ENCODE assay signal across 27 cellular contexts in the genomic region with DNA sequence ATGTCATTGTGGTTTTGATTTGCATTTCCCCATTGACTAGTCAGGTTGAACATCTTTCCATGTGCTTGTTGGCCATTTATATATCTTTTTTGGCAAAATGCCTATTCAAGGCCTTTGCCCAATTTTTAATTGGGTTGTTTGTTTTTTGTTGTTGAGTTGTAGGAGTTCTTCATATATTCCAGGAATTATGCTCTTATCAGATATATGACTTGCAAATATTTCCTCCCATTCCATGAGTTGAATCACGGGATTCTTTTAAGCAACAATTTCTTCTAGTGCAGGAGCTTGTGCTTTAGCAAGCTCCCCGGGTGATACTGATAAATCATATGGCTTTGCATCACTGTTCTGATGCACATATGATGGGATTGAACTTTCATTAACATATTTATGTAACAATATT. TPM values are rescaled to one million over a fixed set of nuclear protein-coding genes. Genes with fewer than 3 reads are reported as not detected.
"Had no signal": no experiment of that assay in that cellular context is flagged by ENCODE, and none has a peak within 500 bp of the region (broad histone marks: within the 10 kb centered on the region; RNA-seq: fewer than 3 reads in every experiment).

No MANE protein-coding gene starts in this region.

- ATAC-seq: esophagus mucosa, gastroesophageal sphincter had no signal

- H3K4me3 Mint-ChIP-seq: activated naive CD4-positive, alpha-beta T cell treated with anti-CD3 and anti-CD28 coated beads for 36 hours; activated naive CD8-positive, alpha-beta T cell treated with anti-CD3 and anti-CD28 coated beads, Interleukin-2, amount 50 U/mL, for 24 hours; activated T-cell treated with anti-CD3 and anti-CD28 coated beads, Interleukin-2, amount 50 U/mL, for 24 hours; brain; natural killer cell treated with Interleukin-12 subunit alpha and Interleukin-12 subunit beta and Interleukin-15 and Interleukin-18, amount 100 ng/mL, for 72 hours; stimulated activated naive B cell treated with anti-CD40 and anti-IgM and Interleukin-4, amounts not matched to agents 10 μg/mL and 1 μg/mL and 100 μg/mL, for 72 hours had no signal

- H3K27ac Mint-ChIP-seq: brain; natural killer cell treated with Interleukin-12 subunit alpha and Interleukin-12 subunit beta and Interleukin-15 and Interleukin-18, amount 100 ng/mL, for 72 hours; progenitor cell of endocrine pancreas; stimulated activated naive B cell treated with anti-CD40 and anti-IgM and Interleukin-4, amounts not matched to agents 10 μg/mL and 1 μg/mL and 100 μg/mL, for 72 hours had no signal

- DNase-seq: activated CD4-positive, alpha-beta T cell treated with anti-CD3 and anti-CD28 coated beads for 1 hour; activated CD4-positive, alpha-beta T cell treated with anti-CD3 and anti-CD28 coated beads, Interleukin-2, amount 50 U/mL, for 4 hours; activated CD8-positive, alpha-beta memory T cell treated with anti-CD3 and anti-CD28 coated beads for 24 hours; activated CD8-positive, alpha-beta memory T cell treated with anti-CD3 and anti-CD28 coated beads, Interleukin-2, amount 50 U/mL, for 4 hours; activated effector memory CD4-positive, alpha-beta T cell treated with Interleukin-2 at 50 U/mL for 16 hours; activated naive CD4-positive, alpha-beta T cell treated with anti-CD3 and anti-CD28 coated beads for 36 hours; activated naive CD8-positive, alpha-beta T cell treated with anti-CD3 and anti-CD28 coated beads, Interleukin-2, amount 50 U/mL, for 24 hours; activated T-cell treated with anti-CD3 and anti-CD28 coated beads, Interleukin-2, amount 50 U/mL, for 24 hours; aorta; caudate nucleus; effector memory CD4-positive, alpha-beta T cell; head of caudate nucleus; hypothalamus; left ventricle myocardium inferior; mammary epithelial cell; midbrain; retina; sigmoid colon; stimulated activated CD4-positive, alpha-beta T cell treated with anti-CD3 and anti-CD28 coated beads, Interleukin-15, amount 100 ng/mL, for 24 hours; stimulated activated naive B cell treated with anti-CD40 and anti-IgM and Interleukin-4, amounts not matched to agents 10 μg/mL and 1 μg/mL and 100 μg/mL, for 72 hours; T-helper 9 cell; upper lobe of left lung had no signal

- H3K4me1 Mint-ChIP-seq: brain had no signal

- H3K36me3 Mint-ChIP-seq: brain had no signal

RNA-seq across cellular contexts. Expression of a gene that starts 47.0 kb away (rescaled TPM):
- total RNA-seq: mammary epithelial cell had no signal
